In genomic region chrX:34655496-34656258, GRCh38 we compare ENCODE assay signal across 10 cellular contexts. TPM values are rescaled to one million over a fixed set of nuclear protein-coding genes. Genes with fewer than 3 reads are reported as not detected.
DNase-seq lines count a peak whose midpoint lies in the region; ATAC-seq and TF ChIP-seq lines count a peak whose summit lies in the region.
"Had no signal": no experiment of that assay in that cellular context is flagged by ENCODE, and none has a peak within 500 bp of the region (broad histone marks: within the 10 kb centered on the region; RNA-seq: fewer than 3 reads in every experiment).

No MANE protein-coding gene starts in this region.

- TF ChIP-seq CTCF in dorsolateral prefrontal cortex (IDR thresholded peaks at IDR 0.05 in 54 of 56, conservative IDR thresholded peaks at IDR 0.05 in 2 of 56; ENCODE audit: low read depth in 1 of 56, partially characterized antibody in 56 of 56) (no peak), mesothelial cell of epicardium (IDR thresholded peaks at IDR 0.05; ENCODE audit: unreplicated experiment) (no peak), upper lobe of left lung (IDR thresholded peaks at IDR 0.05) (no peak)

- H3K27ac ChIP-seq in dorsolateral prefrontal cortex = peak overlapping the region in 35 of 59 donors; percentile 14 to 78 (median 49)
- peak overlapping the region; percentile 62 to 86 (median 78) for H3K27ac ChIP-seq in upper lobe of left lung

- peak overlapping the region; percentile 59 for H3K4me3 Mint-ChIP-seq in activated naive CD8-positive, alpha-beta T cell treated with anti-CD3 and anti-CD28 coated beads, Interleukin-2, amount 10 ng/mL, durations not matched to agents 7 days and 5 days
- H3K4me3 Mint-ChIP-seq in activated naive CD8-positive, alpha-beta T cell treated with anti-CD3 and anti-CD28 coated beads, Interleukin-2, amount 50 U/mL, for 24 hours = no peak overlapping the region
- peak overlapping the region; percentile 79 for H3K4me3 Mint-ChIP-seq in mesothelial cell of epicardium
- H3K4me3 Mint-ChIP-seq: CD8-positive, alpha-beta T cell had no signal

- TF ChIP-seq EP300 in upper lobe of left lung (IDR thresholded peaks at IDR 0.05) = no peak

- H3K9me3 Mint-ChIP-seq in activated naive CD8-positive, alpha-beta T cell treated with anti-CD3 and anti-CD28 coated beads, Interleukin-2, amount 10 ng/mL, durations not matched to agents 7 days and 5 days = no peaks in the 10 kb centered on the region
- no peaks in the 10 kb centered on the region for H3K9me3 Mint-ChIP-seq in activated naive CD8-positive, alpha-beta T cell treated with anti-CD3 and anti-CD28 coated beads, Interleukin-2, amount 50 U/mL, for 24 hours
- H3K9me3 Mint-ChIP-seq in mesothelial cell of epicardium = no peaks in the 10 kb centered on the region
- H3K9me3 Mint-ChIP-seq: CD8-positive, alpha-beta T cell had no signal

- 2 to 40% methylated on average over 13 of the region's 13 CpGs for WGBS in upper lobe of left lung, 2 donors

- peaks cover 5% of the 10 kb centered on the region for H3K4me1 Mint-ChIP-seq in activated naive CD8-positive, alpha-beta T cell treated with anti-CD3 and anti-CD28 coated beads, Interleukin-2, amount 10 ng/mL, durations not matched to agents 7 days and 5 days
- peaks cover 2% of the 10 kb centered on the region for H3K4me1 Mint-ChIP-seq in activated naive CD8-positive, alpha-beta T cell treated with anti-CD3 and anti-CD28 coated beads, Interleukin-2, amount 50 U/mL, for 24 hours
- peaks cover 34% of the 10 kb centered on the region for H3K4me1 Mint-ChIP-seq in mesothelial cell of epicardium

- no peak overlapping the region for H3K27ac Mint-ChIP-seq in activated naive CD8-positive, alpha-beta T cell treated with anti-CD3 and anti-CD28 coated beads, Interleukin-2, amount 10 ng/mL, durations not matched to agents 7 days and 5 days
- H3K27ac Mint-ChIP-seq in activated naive CD8-positive, alpha-beta T cell treated with anti-CD3 and anti-CD28 coated beads, Interleukin-2, amount 50 U/mL, for 24 hours = no peak overlapping the region
- peak overlapping the region; percentile 90 for H3K27ac Mint-ChIP-seq in mesothelial cell of epicardium
- H3K27ac Mint-ChIP-seq: CD8-positive, alpha-beta T cell had no signal

- ATAC-seq in activated naive CD8-positive, alpha-beta T cell treated with anti-CD3 and anti-CD28 coated beads, Interleukin-2, amount 10 ng/mL, durations not matched to agents 7 days and 5 days (ENCODE audit: low read depth) = no peak
- no peak for ATAC-seq in activated naive CD8-positive, alpha-beta T cell treated with anti-CD3 and anti-CD28 coated beads, Interleukin-2, amount 50 U/mL, for 24 hours
- ATAC-seq in upper lobe of left lung (ENCODE audit: low FRiP score in 2 of 2) (no peak), HG03442 (IDR thresholded peaks at IDR 0.05; ENCODE audit: unreplicated experiment) (no peak)
- ATAC-seq: CD8-positive, alpha-beta T cell had no signal

- no peak for TF ChIP-seq POLR2A in upper lobe of left lung (IDR thresholded peaks at IDR 0.05)

- intact Hi-C loops in dorsolateral prefrontal cortex (cut with DNase I) = no loop called here
- intact Hi-C loops in posterior cingulate gyrus (cut with DNase I) = no loop called here

- H3K4me1 ChIP-seq in upper lobe of left lung = peaks cover 0 to 5% (median 0%) of the 10 kb centered on the region in 4 donors

- POLR2A ChIA-PET in activated naive CD8-positive, alpha-beta T cell treated with anti-CD3 and anti-CD28 coated beads, Interleukin-2, amount 10 ng/mL, durations not matched to agents 7 days and 5 days (lab: Charles Lee) = no interaction called here

- H3K36me3 Mint-ChIP-seq in activated naive CD8-positive, alpha-beta T cell treated with anti-CD3 and anti-CD28 coated beads, Interleukin-2, amount 10 ng/mL, durations not matched to agents 7 days and 5 days = peaks cover 5% of the 10 kb centered on the region
- no peaks in the 10 kb centered on the region for H3K36me3 Mint-ChIP-seq in activated naive CD8-positive, alpha-beta T cell treated with anti-CD3 and anti-CD28 coated beads, Interleukin-2, amount 50 U/mL, for 24 hours (ENCODE audit: low read depth)
- H3K36me3 Mint-ChIP-seq in mesothelial cell of epicardium = no peaks in the 10 kb centered on the region
- H3K36me3 Mint-ChIP-seq: CD8-positive, alpha-beta T cell had no signal

- no peaks in the 10 kb centered on the region for H3K36me3 ChIP-seq in upper lobe of left lung

- H3K27me3 ChIP-seq in dorsolateral prefrontal cortex = peaks cover 0 to 75% (median 13%) of the 10 kb centered on the region in 45 donors
- peaks cover 0 to 6% (median 0%) of the 10 kb centered on the region in 4 donors for H3K27me3 ChIP-seq in upper lobe of left lung

- peaks cover 16% of the 10 kb centered on the region for H3K27me3 Mint-ChIP-seq in activated naive CD8-positive, alpha-beta T cell treated with anti-CD3 and anti-CD28 coated beads, Interleukin-2, amount 10 ng/mL, durations not matched to agents 7 days and 5 days
- peaks cover 20% of the 10 kb centered on the region for H3K27me3 Mint-ChIP-seq in activated naive CD8-positive, alpha-beta T cell treated with anti-CD3 and anti-CD28 coated beads, Interleukin-2, amount 50 U/mL, for 24 hours
- peaks cover 46% of the 10 kb centered on the region for H3K27me3 Mint-ChIP-seq in mesothelial cell of epicardium (ENCODE audit: low read depth)

- H3K9me3 ChIP-seq in upper lobe of left lung = peaks cover 0 to 6% (median 0%) of the 10 kb centered on the region in 4 donors

- no peak for DNase-seq in activated naive CD8-positive, alpha-beta T cell treated with anti-CD3 and anti-CD28 coated beads, Interleukin-2, amount 10 ng/mL, durations not matched to agents 7 days and 5 days
- DNase-seq in activated naive CD8-positive, alpha-beta T cell treated with anti-CD3 and anti-CD28 coated beads, Interleukin-2, amount 50 U/mL, for 24 hours = no peak
- DNase-seq in dorsolateral prefrontal cortex (no peak), mesothelial cell of epicardium (ENCODE audit: low spot score in 2 of 2, unreplicated experiment in 2 of 2) (no peak), upper lobe of left lung (no peak), posterior cingulate gyrus (no peak)
- no peak for DNase-seq in activated effector memory CD4-positive, alpha-beta T cell treated with Interleukin-2 at 50 U/mL for 16 hours
- DNase-seq: CD8-positive, alpha-beta T cell; effector CD4-positive, alpha-beta T cell had no signal

- H3K4me3 ChIP-seq in dorsolateral prefrontal cortex (peak overlapping the region; percentile 26 to 72 (median 59)), upper lobe of left lung (peak overlapping the region; percentile 38 to 63 (median 55))

RNA-seq across cellular contexts. Expression of gene TMEM47, which starts 1.4 kb away (rescaled TPM):
- not detected for total RNA-seq in activated naive CD8-positive, alpha-beta T cell treated with anti-CD3 and anti-CD28 coated beads, Interleukin-2, amount 10 ng/mL, durations not matched to agents 7 days and 5 days
- total RNA-seq in dorsolateral prefrontal cortex = 10 to 100 TPM; 16.2 to 82.3 (median 38.7) TPM
- 11.1 to 11.8 TPM (median 11.8 TPM) in 3 replicates for total RNA-seq in mesothelial cell of epicardium
- 10 to 100 TPM in 5 of 6 donors, 1 to 10 TPM in 1; 7.3 to 34.4 (median 26.5) TPM for total RNA-seq in upper lobe of left lung
- total RNA-seq: CD8-positive, alpha-beta T cell had no signal

Comparison
In these comparisons a context has a peak if more than half of its experiments do, and no peak if none do; other contexts are left out.
1. RNA of gene TMEM47, which starts 1.4 kb away (total RNA-seq): 16.2 to 82.3 TPM in dorsolateral prefrontal cortex, 7.3 to 34.4 TPM in upper lobe of left lung and 11.1 to 11.8 TPM in mesothelial cell of epicardium; not detected in activated naive CD8-positive, alpha-beta T cell treated with anti-CD3 and anti-CD28 coated beads, Interleukin-2, amount 10 ng/mL, durations not matched to agents 7 days and 5 days; every median in the first group is over 4 times any median in the second.